16 cellular contexts compared by ENCODE assay signal in genomic region chr11:95081412-95081811, GRCh38. TPM values are rescaled to one million over a fixed set of nuclear protein-coding genes. Genes with fewer than 3 reads are reported as not detected.
DNase-seq lines count a peak whose midpoint lies in the region; ATAC-seq, FAIRE-seq and TF ChIP-seq lines count a peak whose summit lies in the region.
"Had no signal": no experiment of that assay in that cellular context is flagged by ENCODE, and none has a peak within 500 bp of the region (broad histone marks: within the 10 kb centered on the region; RNA-seq: fewer than 3 reads in every experiment).

No MANE protein-coding gene starts in this region.

- no peak for TF ChIP-seq RAD21 in IMR-90 (IDR thresholded peaks at IDR 0.05; ENCODE audit: low read length)

- H3K23ac ChIP-seq in IMR-90 (ENCODE audit: low read depth, low read length) = no peak overlapping the region

- H3K4me3 ChIP-seq in IMR-90 (ENCODE audit: insufficient read depth, low read depth, low read length) (no peak overlapping the region), endothelial cell of umbilical vein (replicated peaks in 1 of 3; ENCODE audit: insufficient read depth in 1 of 3, low read depth in 1 of 3, low read length in 3 of 3) (no peak overlapping the region), lower lobe of right lung (no peak overlapping the region), smooth muscle cell (no peak overlapping the region), small intestine (ENCODE audit: low read depth in 1 of 2, low read length in 2 of 2) (no peak overlapping the region)

- no peak overlapping the region for H4K5ac ChIP-seq in IMR-90 (ENCODE audit: low read depth, low read length)

- H3K14ac ChIP-seq in IMR-90 (replicated peaks; ENCODE audit: low read depth, low read length) = no peak overlapping the region

- H2BK15ac ChIP-seq in IMR-90 (ENCODE audit: low read depth, low read length) = no peak overlapping the region

- no peaks in the 10 kb centered on the region for H3K79me1 ChIP-seq in IMR-90 (ENCODE audit: low read depth in 1 of 2, low read length in 2 of 2)

- no CpG with 5 or more reads among the region's 4 CpGs for WGBS in IMR-90 (ENCODE audit: extremely low coverage in 2 of 2, insufficient read length in 1 of 2), 2 experiments
- 32% methylated on average over 4 of the region's 4 CpGs for WGBS in smooth muscle cell (ENCODE audit: low lambda C conversion rate)
- WGBS in small intestine, 3 donors = 52 to 78% (median 72%) methylated on average over 4 of the region's 4 CpGs

- peaks cover 3% of the 10 kb centered on the region; the same call in 1 of the 2 replicates for H3K4me1 ChIP-seq in IMR-90 (ENCODE audit: control insufficient read depth, insufficient read depth, low read length)
- H3K4me1 ChIP-seq in endothelial cell of umbilical vein (ENCODE audit: control insufficient read depth, extremely low read depth, insufficient read depth, low read length) = peaks cover 9% of the 10 kb centered on the region
- H3K4me1 ChIP-seq in lower lobe of right lung = peaks cover 21% of the 10 kb centered on the region
- H3K4me1 ChIP-seq in smooth muscle cell (ENCODE audit: low read depth) = no peaks in the 10 kb centered on the region
- H3K4me1 ChIP-seq in small intestine (ENCODE audit: control insufficient read depth in 2 of 2, insufficient read depth in 1 of 2, low read depth in 1 of 2, low read length in 1 of 2) = no peaks in the 10 kb centered on the region

- BruUV-seq in IMR-90 (replicated peaks; lab: Mats Ljungman, UMichigan) = no TSS peak
- BruUV-seq in endothelial cell of umbilical vein (replicated peaks; lab: Mats Ljungman, UMichigan) = no TSS peak

- H3F3A ChIP-seq in smooth muscle cell (ENCODE audit: low read depth) = no peaks in the 10 kb centered on the region

- no peak overlapping the region for H2BK5ac ChIP-seq in IMR-90 (ENCODE audit: low read depth, low read length, poor library complexity, severe bottlenecking)

- POLR2A ChIA-PET in IMR-90 (lab: Charles Lee; ENCODE audit: unreplicated experiment) (no interaction called here), endothelial cell of umbilical vein (lab: Charles Lee) (interaction anchor here (1.5 kb wide), 1 partner anchor 8 kb away, joined by 4 read pairs; the partner anchor contains the start of gene ENDOD1)

- H3K56ac ChIP-seq in IMR-90 (ENCODE audit: extremely low read depth, insufficient read depth, low read length) = no peak overlapping the region

- H4K91ac ChIP-seq in IMR-90 (ENCODE audit: insufficient read depth, low read depth, low read length) = no peak overlapping the region

- no peaks in the 10 kb centered on the region for H4K20me1 ChIP-seq in IMR-90 (ENCODE audit: insufficient read depth, low read length)
- no peaks in the 10 kb centered on the region for H4K20me1 ChIP-seq in endothelial cell of umbilical vein (replicated peaks; ENCODE audit: control insufficient read depth, extremely low read depth, insufficient read depth, low read length)
- H4K20me1 ChIP-seq in smooth muscle cell (ENCODE audit: low read depth) = no peaks in the 10 kb centered on the region

- H3K9me3 ChIP-seq in IMR-90 (ENCODE audit: control insufficient read depth, insufficient read depth, low read length) (no peaks in the 10 kb centered on the region), endothelial cell of umbilical vein (replicated peaks; ENCODE audit: control insufficient read depth, insufficient read depth, low read length) (no peaks in the 10 kb centered on the region), lower lobe of right lung (no peaks in the 10 kb centered on the region), smooth muscle cell (replicated peaks; ENCODE audit: low read depth) (no peaks in the 10 kb centered on the region), small intestine (ENCODE audit: control insufficient read depth, low read depth) (no peaks in the 10 kb centered on the region)

- FAIRE-seq in endothelial cell of umbilical vein (lab: Jason Lieb, UNC) = peak; percentile 83
- FAIRE-seq in small intestine (lab: Jason Lieb, UNC) = no peak

- dilution Hi-C loops in IMR-90 (cut with HindIII; ENCODE audit: low sequenced_read_pairs, unreplicated experiment) (no loop called here), endothelial cell of umbilical vein (cut with MboI; ENCODE audit: extremely low pct_ligation_motif_present, low sequenced_read_pairs) (no loop called here)

- H3K9ac ChIP-seq in IMR-90 (ENCODE audit: low read depth, low read length) (no peak overlapping the region), endothelial cell of umbilical vein (replicated peaks; ENCODE audit: extremely low read depth, insufficient read depth, low read length) (no peak overlapping the region), smooth muscle cell (ENCODE audit: low read depth) (no peak overlapping the region)

- no peak for ATAC-seq in IMR-90 (ENCODE audit: low read depth)
- peak in 1 of 2 donors; percentile 69 for ATAC-seq in lower lobe of right lung
- no peak for ATAC-seq in SK-N-SH treated with all-trans-retinoic acid at 6 μM for 48 hours
- no peak for ATAC-seq in GM19463 (IDR thresholded peaks at IDR 0.05; ENCODE audit: unreplicated experiment)
- ATAC-seq: natural killer cell had no signal

- no peak overlapping the region for H4K8ac ChIP-seq in IMR-90 (ENCODE audit: low read depth in 2 of 2, low read length in 2 of 2)

- intact Hi-C loops in IMR-90 (cut with micrococcal nuclease) (no loop called here), endothelial cell of umbilical vein (cut with micrococcal nuclease) (no loop called here), lower lobe of right lung (cut with DNase I) (no loop called here)

- DNase-seq in IMR-90 (no peak), endothelial cell of umbilical vein (ENCODE audit: low read depth, low spot score) (peak; percentile 51), lower lobe of right lung (no peak), smooth muscle cell (lab: John Stamatoyannopoulos, UW; ENCODE audit: unreplicated experiment) (no peak), COLO668 (lab: John Stamatoyannopoulos, UW; ENCODE audit: unreplicated experiment) (no peak), small intestine (no peak)
- DNase-seq: activated effector memory CD4-positive, alpha-beta T cell treated with anti-CD3 and anti-CD28 coated beads, Interleukin-2, amount 50 U/mL, for 16 hours; CD4-positive, CD25-positive, alpha-beta regulatory T cell; Kasumi-1; natural killer cell; NCI-H2171 had no signal

- no peak for TF ChIP-seq CTCF in IMR-90 (conservative IDR thresholded peaks at IDR 0.05; ENCODE audit: low read depth, low read length)
- no peak for TF ChIP-seq CTCF in endothelial cell of umbilical vein (IDR thresholded peaks at IDR 0.05; ENCODE audit: extremely low read depth in 1 of 2, insufficient read depth in 1 of 2, low read depth in 1 of 2, low read length in 2 of 2)
- no peak for TF ChIP-seq CTCF in lower lobe of right lung (IDR thresholded peaks at IDR 0.05)
- TF ChIP-seq CTCF in smooth muscle cell (IDR thresholded peaks at IDR 0.05; ENCODE audit: borderline replicate concordance, insufficient read depth, poor library complexity, severe bottlenecking) = no peak

- H2BK120ac ChIP-seq in IMR-90 (ENCODE audit: low read depth, low read length) = no peak overlapping the region

- CTCF ChIA-PET in IMR-90 (lab: Yijun Ruan, JAX) = interaction anchor here (1.1 kb wide), 1 partner anchor 73 kb away, joined by 3 read pairs; no protein-coding TSS in a partner anchor
- CTCF ChIA-PET in endothelial cell of umbilical vein (lab: Charles Lee) = interaction anchor here (0.6 to 3.2 kb wide), 5 partner anchors 8 to 15 kb away, joined by 3 to 13 read pairs (median 6); partner anchors contain the start of genes ENDOD1 and SRSF8

- no peak overlapping the region for H3K4me2 ChIP-seq in IMR-90 (ENCODE audit: low read depth, low read length)
- H3K4me2 ChIP-seq in endothelial cell of umbilical vein (ENCODE audit: insufficient read depth, low read length) = peak overlapping the region; percentile 4
- no peak overlapping the region for H3K4me2 ChIP-seq in smooth muscle cell

- no peaks in the 10 kb centered on the region for H3K79me2 ChIP-seq in endothelial cell of umbilical vein (ENCODE audit: control insufficient read depth, insufficient read depth, low read length)
- no peaks in the 10 kb centered on the region for H3K79me2 ChIP-seq in smooth muscle cell (ENCODE audit: low read depth)

- H3K27me3 ChIP-seq in IMR-90 (ENCODE audit: control insufficient read depth, insufficient read depth, low read length) = no peaks in the 10 kb centered on the region; the same call in 1 of the 2 replicates
- no peaks in the 10 kb centered on the region for H3K27me3 ChIP-seq in endothelial cell of umbilical vein (ENCODE audit: control insufficient read depth in 2 of 2, insufficient read depth in 2 of 2, low read length in 2 of 2)
- no peaks in the 10 kb centered on the region for H3K27me3 ChIP-seq in lower lobe of right lung (ENCODE audit: low read depth)
- no peaks in the 10 kb centered on the region for H3K27me3 ChIP-seq in smooth muscle cell (ENCODE audit: low read depth)
- H3K27me3 ChIP-seq in small intestine (ENCODE audit: control insufficient read depth in 2 of 2, insufficient read depth in 2 of 2, low read length in 2 of 2) = no peaks in the 10 kb centered on the region

- H3K18ac ChIP-seq in IMR-90 (ENCODE audit: low read depth, low read length) = peak overlapping the region; percentile 35; the same call in 1 of the 2 replicates

- no peak overlapping the region for H2BK20ac ChIP-seq in IMR-90 (ENCODE audit: low read depth, low read length)

- H3K4ac ChIP-seq in IMR-90 (ENCODE audit: low read depth, low read length) = no peak overlapping the region

- H2AK9ac ChIP-seq in IMR-90 (replicated peaks; ENCODE audit: low read depth, low read length, poor library complexity) = no peak overlapping the region

- TF ChIP-seq POLR2A in IMR-90 (IDR thresholded peaks at IDR 0.05; ENCODE audit: low read depth, low read length) (no peak), endothelial cell of umbilical vein (IDR thresholded peaks at IDR 0.05; ENCODE audit: low read depth, low read length) (no peak)

- H2AK5ac ChIP-seq in IMR-90 (ENCODE audit: low read depth, low read length) = no peak overlapping the region

- H3K36me3 ChIP-seq in IMR-90 (ENCODE audit: control insufficient read depth, insufficient read depth, low read length) (no peaks in the 10 kb centered on the region), endothelial cell of umbilical vein (ENCODE audit: control insufficient read depth in 2 of 2, extremely low read depth in 1 of 2, insufficient read depth in 2 of 2, low read length in 2 of 2) (no peaks in the 10 kb centered on the region), lower lobe of right lung (no peaks in the 10 kb centered on the region), smooth muscle cell (ENCODE audit: low read depth) (no peaks in the 10 kb centered on the region), small intestine (ENCODE audit: control insufficient read depth in 2 of 2, insufficient read depth in 2 of 2, low read length in 2 of 2) (no peaks in the 10 kb centered on the region)

- in situ Hi-C loops in IMR-90 (cut with MboI; ENCODE audit: low sequenced_read_pairs) = no loop called here

- H3K27ac ChIP-seq in IMR-90 (ENCODE audit: insufficient read depth, low read length) (no peak overlapping the region), endothelial cell of umbilical vein (ENCODE audit: insufficient read depth, low read depth, low read length) (no peak overlapping the region), lower lobe of right lung (peak overlapping the region; percentile 66), smooth muscle cell (ENCODE audit: low read depth) (no peak overlapping the region), small intestine (ENCODE audit: low read depth in 1 of 2, low read length in 1 of 2) (peak overlapping the region in 1 of 2 donors; percentile 5)

- H3K9me1 ChIP-seq in IMR-90 (ENCODE audit: insufficient read depth, low read length) (no peaks in the 10 kb centered on the region), endothelial cell of umbilical vein (replicated peaks; ENCODE audit: control insufficient read depth, extremely low read depth, insufficient read depth, low read length) (no peaks in the 10 kb centered on the region)

- H2AFZ ChIP-seq in IMR-90 (replicated peaks; ENCODE audit: low read length, poor library complexity) (no peak overlapping the region), endothelial cell of umbilical vein (ENCODE audit: low read depth, low read length) (peak overlapping the region; percentile 89), smooth muscle cell (ENCODE audit: low read depth) (peak overlapping the region; percentile 67)

RNA-seq across cellular contexts. Expression of gene ENDOD1, which starts 8.2 kb away (rescaled TPM):
- total RNA-seq in IMR-90 (2012; rRNA removed) (17.6 and 20.6 TPM in 2 replicates), endothelial cell of umbilical vein (17.1 and 20.5 TPM in 2 replicates), lower lobe of right lung (30.4 TPM), smooth muscle cell (124 and 125 TPM in 2 replicates)
- polyA plus RNA-seq in IMR-90 (2012; rRNA removed) (6.5 and 7.0 TPM in 2 replicates), endothelial cell of umbilical vein (10.2 and 10.5 TPM in 2 replicates), smooth muscle cell (44.8 and 46.7 TPM in 2 replicates), small intestine (10 to 100 TPM in 1 of 3 donors, 1 to 10 TPM in 2; 4.3 to 19.0 (median 5.4) TPM)
- 3.4 and 3.7 TPM in 2 replicates for polyA plus RNA-seq in IMR-90 (2012; cell fraction: cytosol; rRNA removed)
- 1.2 and 2.1 TPM in 2 replicates for polyA plus RNA-seq in IMR-90 (2012; cell fraction: nucleus; rRNA removed; ENCODE audit: low replicate concordance)
- 9.6 and 10.0 TPM in 2 replicates for polyA plus RNA-seq in endothelial cell of umbilical vein (2011; cell fraction: cytosol; rRNA removed)
- polyA plus RNA-seq in endothelial cell of umbilical vein (2011; cell fraction: nucleus; rRNA removed) = 4.3 and 5.7 TPM in 2 replicates
- polyA plus RNA-seq in endothelial cell of umbilical vein (2012) = 10.9 and 19.9 TPM in 2 replicates
- 23.2 and 25.4 TPM in 2 replicates for polyA minus RNA-seq in endothelial cell of umbilical vein
- polyA minus RNA-seq in endothelial cell of umbilical vein (2011; cell fraction: cytosol; rRNA and poly(A)+ RNA removed) = 1.4 TPM
- 5.6 and 7.8 TPM in 2 replicates for polyA minus RNA-seq in endothelial cell of umbilical vein (2011; cell fraction: nucleus; rRNA and poly(A)+ RNA removed)

RNA-seq across cellular contexts. Expression of gene SRSF8, which starts 14.7 kb away (rescaled TPM):
- total RNA-seq in IMR-90 (2012; rRNA removed) (3.4 and 4.4 TPM in 2 replicates), endothelial cell of umbilical vein (29.2 and 31.3 TPM in 2 replicates), lower lobe of right lung (42.9 TPM), smooth muscle cell (39.9 and 43.5 TPM in 2 replicates)
- polyA plus RNA-seq in IMR-90 (2012; rRNA removed) (11.3 and 14.3 TPM in 2 replicates), endothelial cell of umbilical vein (19.5 and 21.9 TPM in 2 replicates), smooth muscle cell (40.5 and 50.6 TPM in 2 replicates), small intestine (10 to 100 TPM; 29.3 to 35.9 (median 33.2) TPM)
- polyA plus RNA-seq in IMR-90 (2012; cell fraction: cytosol; rRNA removed) = 5.6 and 7.5 TPM in 2 replicates
- polyA plus RNA-seq in IMR-90 (2012; cell fraction: nucleus; rRNA removed; ENCODE audit: low replicate concordance) = 3.0 and 6.5 TPM in 2 replicates
- polyA plus RNA-seq in endothelial cell of umbilical vein (2011; cell fraction: cytosol; rRNA removed) = 19.8 and 25.2 TPM in 2 replicates
- polyA plus RNA-seq in endothelial cell of umbilical vein (2011; cell fraction: nucleus; rRNA removed) = 12.4 and 14.1 TPM in 2 replicates
- 25.8 and 39.4 TPM in 2 replicates for polyA plus RNA-seq in endothelial cell of umbilical vein (2012)
- 14.6 and 21.8 TPM in 2 replicates for polyA minus RNA-seq in endothelial cell of umbilical vein
- 11.1 TPM for polyA minus RNA-seq in endothelial cell of umbilical vein (2011; cell fraction: cytosol; rRNA and poly(A)+ RNA removed)
- 7.4 and 9.9 TPM in 2 replicates for polyA minus RNA-seq in endothelial cell of umbilical vein (2011; cell fraction: nucleus; rRNA and poly(A)+ RNA removed)

RNA-seq across cellular contexts. Expression of gene KDM4F, which starts 32.2 kb away (rescaled TPM):
- not detected in 2 replicates for total RNA-seq in IMR-90 (2012; rRNA removed)
- polyA plus RNA-seq in IMR-90 (2012; rRNA removed) = not detected in 2 replicates
- polyA plus RNA-seq in IMR-90 (2012; cell fraction: cytosol; rRNA removed) = not detected in 2 replicates
- polyA plus RNA-seq in IMR-90 (2012; cell fraction: nucleus; rRNA removed; ENCODE audit: low replicate concordance) = not detected in 2 replicates
- total RNA-seq in endothelial cell of umbilical vein = not detected in 2 replicates
- not detected in 2 replicates for polyA plus RNA-seq in endothelial cell of umbilical vein
- polyA plus RNA-seq in endothelial cell of umbilical vein (2011; cell fraction: cytosol; rRNA removed) = not detected in 2 replicates
- not detected in 2 replicates for polyA plus RNA-seq in endothelial cell of umbilical vein (2011; cell fraction: nucleus; rRNA removed)
- not detected in 2 replicates for polyA plus RNA-seq in endothelial cell of umbilical vein (2012)
- polyA minus RNA-seq in endothelial cell of umbilical vein = not detected in 2 replicates
- polyA minus RNA-seq in endothelial cell of umbilical vein (2011; cell fraction: cytosol; rRNA and poly(A)+ RNA removed) = not detected
- not detected in 2 replicates for polyA minus RNA-seq in endothelial cell of umbilical vein (2011; cell fraction: nucleus; rRNA and poly(A)+ RNA removed)
- not detected for total RNA-seq in lower lobe of right lung
- total RNA-seq in smooth muscle cell = not detected in 2 replicates
- not detected in 2 replicates for polyA plus RNA-seq in smooth muscle cell
- polyA plus RNA-seq in small intestine = not detected
- total RNA-seq: CD4-positive, CD25-positive, alpha-beta regulatory T cell; dermis microvascular lymphatic vessel endothelial cell; natural killer cell; RPMI7951 had no signal
- polyA plus RNA-seq: CD4-positive, CD25-positive, alpha-beta regulatory T cell; thymus had no signal

RNA-seq across cellular contexts. Expression of gene KDM4E, which starts 56.4 kb away (rescaled TPM):
- total RNA-seq in IMR-90 (2012; rRNA removed) (not detected in 2 replicates), endothelial cell of umbilical vein (not detected in 2 replicates), lower lobe of right lung (not detected), smooth muscle cell (not detected in 2 replicates)
- polyA plus RNA-seq in IMR-90 (2012; rRNA removed) (not detected in 2 replicates), endothelial cell of umbilical vein (not detected in 2 replicates), smooth muscle cell (not detected in 2 replicates), small intestine (not detected)
- polyA plus RNA-seq in IMR-90 (2012; cell fraction: cytosol; rRNA removed) = not detected in 2 replicates
- polyA plus RNA-seq in IMR-90 (2012; cell fraction: nucleus; rRNA removed; ENCODE audit: low replicate concordance) = not detected in 2 replicates
- not detected in 2 replicates for polyA plus RNA-seq in endothelial cell of umbilical vein (2011; cell fraction: cytosol; rRNA removed)
- not detected in 2 replicates for polyA plus RNA-seq in endothelial cell of umbilical vein (2011; cell fraction: nucleus; rRNA removed)
- polyA plus RNA-seq in endothelial cell of umbilical vein (2012) = not detected in 2 replicates
- not detected in 2 replicates for polyA minus RNA-seq in endothelial cell of umbilical vein
- polyA minus RNA-seq in endothelial cell of umbilical vein (2011; cell fraction: cytosol; rRNA and poly(A)+ RNA removed) = not detected
- not detected in 2 replicates for polyA minus RNA-seq in endothelial cell of umbilical vein (2011; cell fraction: nucleus; rRNA and poly(A)+ RNA removed)
- total RNA-seq: CD4-positive, CD25-positive, alpha-beta regulatory T cell; dermis microvascular lymphatic vessel endothelial cell; natural killer cell; RPMI7951 had no signal
- polyA plus RNA-seq: CD4-positive, CD25-positive, alpha-beta regulatory T cell; thymus had no signal
